25 cellular contexts compared by ENCODE assay signal in the genomic region with DNA sequence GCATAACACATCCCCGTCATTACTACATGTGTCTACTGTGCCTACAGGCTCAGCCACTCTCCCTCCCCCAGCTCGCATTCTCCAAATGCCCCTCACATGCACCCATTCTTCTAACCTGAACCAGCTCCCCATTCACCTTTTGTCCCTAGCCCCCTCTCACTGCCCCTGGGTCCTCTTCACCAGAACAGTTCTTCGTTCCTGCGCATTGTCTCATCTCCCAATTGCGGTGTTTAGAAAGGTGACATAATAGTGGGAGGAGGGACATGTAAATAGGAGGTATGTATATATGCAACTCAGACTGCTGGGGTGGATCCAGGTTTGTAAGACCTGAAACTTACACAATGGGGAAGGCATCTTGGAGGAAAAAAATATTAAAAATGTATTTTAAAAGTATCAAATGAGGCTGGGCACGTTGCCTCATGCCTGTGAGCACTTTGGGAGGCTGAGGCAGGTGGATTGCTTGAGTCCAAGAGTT. TPM values are rescaled to one million over a fixed set of nuclear protein-coding genes. Genes with fewer than 3 reads are reported as not detected.
DNase-seq lines count a peak whose midpoint lies in the region; ATAC-seq and TF ChIP-seq lines count a peak whose summit lies in the region.
"Had no signal": no experiment of that assay in that cellular context is flagged by ENCODE, and none has a peak within 500 bp of the region (broad histone marks: within the 10 kb centered on the region; RNA-seq: fewer than 3 reads in every experiment).

No MANE protein-coding gene starts in this region.

- peaks cover 69% of the 10 kb centered on the region for H3K4me1 ChIP-seq in GM23338 (ENCODE audit: insufficient read depth)

- peaks cover 51% of the 10 kb centered on the region for H3K4me1 Mint-ChIP-seq in GM23338

- H3F3A ChIP-seq in GM23338 (replicated peaks; ENCODE audit: low read depth), result peaks cover 3% of the 10 kb centered on the region; the same call in 1 of the 2 replicates

- H3K9me2 ChIP-seq in GM23338 (ENCODE audit: insufficient read depth), result no peaks in the 10 kb centered on the region
- H3K9me2 ChIP-seq: SK-N-SH had no signal

- peaks cover 98% of the 10 kb centered on the region for H3K27me3 Mint-ChIP-seq in GM23338 (ENCODE audit: insufficient read depth, low read depth, poor library complexity)

- H3K4me2 ChIP-seq in GM23338, result peak overlapping the region; percentile 62
- H3K4me2 ChIP-seq: BLaER1, SK-N-SH had no signal

- H3K79me2 ChIP-seq in GM23338 (replicated peaks; ENCODE audit: insufficient read depth), result no peaks in the 10 kb centered on the region

- H3K27me3 ChIP-seq in GM23338 (ENCODE audit: insufficient read depth), result peaks cover 100% of the 10 kb centered on the region
- H3K27me3 ChIP-seq: BLaER1 had no signal

- no peak overlapping the region for H3K27ac Mint-ChIP-seq in GM23338
- H3K27ac Mint-ChIP-seq: CD4-positive, CD25-positive, alpha-beta regulatory T cell had no signal

- peaks cover 13% of the 10 kb centered on the region for H4K20me1 ChIP-seq in GM23338 (replicated peaks; ENCODE audit: insufficient read depth)

- H3K36me3 Mint-ChIP-seq in GM23338 (ENCODE audit: low read depth), result no peaks in the 10 kb centered on the region
- H3K36me3 Mint-ChIP-seq: CD4-positive, CD25-positive, alpha-beta regulatory T cell; IgD-negative memory B cell had no signal

- no peak overlapping the region for H2AFZ ChIP-seq in GM23338

- DNase-seq in GM23338 (ENCODE audit: low spot score), result peak; percentile 41
- no peak for DNase-seq in coronary artery (ENCODE audit: low spot score)
- DNase-seq in epithelial cell of esophagus (ENCODE audit: low read depth), result peak; percentile 73
- DNase-seq in retina, result peak; percentile 9
- DNase-seq in activated naive CD4-positive, alpha-beta T cell treated with anti-CD3 and anti-CD28 coated beads, Interleukin-2, amount 50 U/mL, for 16 hours, result no peak
- DNase-seq: CD4-positive, CD25-positive, alpha-beta regulatory T cell; DMS53; H9; NCI-H1048; NCI-H1417; NCI-H1694; NCI-H2029 treated with DMSO at 0.1 percent for 48 hours; NCI-H446 treated with DMSO at 0.1 percent for 48 hours; NCI-H526; NCI-H82; NK-92 treated with Interleukin-12 subunit alpha and Interleukin-12 subunit beta, amount 100 ng/mL, for 24 hours; PC-3 had no signal

- no peak overlapping the region for H3K4me3 ChIP-seq in GM23338
- H3K4me3 ChIP-seq in coronary artery, result peak overlapping the region; percentile 2
- no peak overlapping the region for H3K4me3 ChIP-seq in epithelial cell of esophagus (ENCODE audit: low read length)
- H3K4me3 ChIP-seq: BLaER1 had no signal

- ATAC-seq in GM23338 (no peak), GM21723 (IDR thresholded peaks at IDR 0.05; ENCODE audit: unreplicated experiment) (no peak), HG02870 (IDR thresholded peaks at IDR 0.05; ENCODE audit: unreplicated experiment) (no peak)
- ATAC-seq: PC-3 had no signal

- H3K27ac ChIP-seq in GM23338 (ENCODE audit: low read depth) (no peak overlapping the region), coronary artery (peak overlapping the region in 1 of 2 donors; percentile 50)
- H3K27ac ChIP-seq: BLaER1 had no signal

- H3K36me3 ChIP-seq in GM23338 (ENCODE audit: insufficient read depth), result no peaks in the 10 kb centered on the region

- peak overlapping the region; percentile 17; the same call in 2 of the 3 replicates for H3K4me3 Mint-ChIP-seq in GM23338

- H3K9me3 Mint-ChIP-seq in GM23338, result no peaks in the 10 kb centered on the region; the same call in 1 of the 3 replicates
- H3K9me3 Mint-ChIP-seq: IgD-negative memory B cell had no signal

- TF ChIP-seq CTCF in GM23338 (conservative IDR thresholded peaks at IDR 0.05; ENCODE audit: low read depth in 2 of 2), result no peak
- no peak for TF ChIP-seq CTCF in coronary artery (IDR thresholded peaks at IDR 0.05)
- TF ChIP-seq CTCF in epithelial cell of esophagus (IDR thresholded peaks at IDR 0.05; ENCODE audit: insufficient read depth, low read depth, low read length, missing control alignments), result no peak

TF ChIP-seq in GM23338, 12 proteins besides CTCF, POLR2A, EP300 and RAD21:
- TF ChIP-seq NANOG (IDR thresholded peaks at IDR 0.05; ENCODE audit: borderline replicate concordance) (no peak), EZH2 (IDR thresholded peaks at IDR 0.05; ENCODE audit: low read depth, unreplicated experiment) (peak; percentile 78), EZH2phosphoT487 (IDR thresholded peaks at IDR 0.05; ENCODE audit: unreplicated experiment) (no peak)

RNA-seq across cellular contexts. Expression of a gene that starts 4.7 kb away (rescaled TPM):
- total RNA-seq in GM23338 (2014; rRNA removed; shearing (Covaris generic)), result not detected in 2 replicates
- 0.19 TPM in 1 of 2 replicates, not detected in the other for polyA plus RNA-seq in GM23338 (2016; fragmentation: Nextera tagmentation; extraction: Ambion mirVana)
- total RNA-seq: Daoy, G401, H9, PC-3 had no signal
- polyA plus RNA-seq: AG04450, IgD-negative memory B cell, SK-N-SH had no signal

RNA-seq across cellular contexts. Expression of a gene that starts 5.3 kb away (rescaled TPM):
- total RNA-seq in GM23338 (2014; rRNA removed; shearing (Covaris generic)), result not detected in 2 replicates
- polyA plus RNA-seq in GM23338 (2016; fragmentation: Nextera tagmentation; extraction: Ambion mirVana), result 0.32 and 0.50 TPM in 2 replicates
- total RNA-seq: G401 had no signal

RNA-seq across cellular contexts. Expression of a gene that starts 17.0 kb away (rescaled TPM):
- 0.24 TPM in 1 of 2 replicates, not detected in the other for total RNA-seq in GM23338 (2014; rRNA removed; shearing (Covaris generic))
- polyA plus RNA-seq in GM23338 (2016; fragmentation: Nextera tagmentation; extraction: Ambion mirVana), result 0.61 TPM in 2 replicates

RNA-seq across cellular contexts. Expression of a gene that starts 43.4 kb away (rescaled TPM):
- 34.4 and 39.5 TPM in 2 replicates for total RNA-seq in GM23338 (2014; rRNA removed; shearing (Covaris generic))
- polyA plus RNA-seq in GM23338 (2016; fragmentation: Nextera tagmentation; extraction: Ambion mirVana), result 15.3 and 18.7 TPM in 2 replicates

Comparison
In these comparisons a context has a peak if more than half of its experiments do, and no peak if none do; other contexts are left out.
1. DNase-seq: peak in GM23338 (single experiment), epithelial cell of esophagus (single experiment) and retina (single experiment); none in coronary artery (single experiment) and activated naive CD4-positive, alpha-beta T cell treated with anti-CD3 and anti-CD28 coated beads, Interleukin-2, amount 50 U/mL, for 16 hours (single experiment).